10 cellular contexts compared by ENCODE assay signal in genomic region chr14:89384023-89384422, GRCh38. TPM values are rescaled to one million over a fixed set of nuclear protein-coding genes. Genes with fewer than 3 reads are reported as not detected.
DNase-seq lines count a peak whose midpoint lies in the region; ATAC-seq, FAIRE-seq and TF ChIP-seq lines count a peak whose summit lies in the region.
"Had no signal": no experiment of that assay in that cellular context is flagged by ENCODE, and none has a peak within 500 bp of the region (broad histone marks: within the 10 kb centered on the region; RNA-seq: fewer than 3 reads in every experiment).

No MANE protein-coding gene starts in this region.

- H3K4me3 Mint-ChIP-seq in activated naive CD8-positive, alpha-beta T cell treated with anti-CD3 and anti-CD28 coated beads, Interleukin-2, amount 50 U/mL, for 24 hours, result no peak overlapping the region
- H3K4me3 Mint-ChIP-seq: activated naive CD4-positive, alpha-beta T cell treated with anti-CD3 and anti-CD28 coated beads, Interleukin-2, amount 10 ng/mL, durations not matched to agents 7 days and 5 days; nephron had no signal

- H3K9me3 Mint-ChIP-seq in activated naive CD8-positive, alpha-beta T cell treated with anti-CD3 and anti-CD28 coated beads, Interleukin-2, amount 50 U/mL, for 24 hours, result peaks cover 5% of the 10 kb centered on the region

- H3K4me1 Mint-ChIP-seq in activated naive CD8-positive, alpha-beta T cell treated with anti-CD3 and anti-CD28 coated beads, Interleukin-2, amount 50 U/mL, for 24 hours, result peaks cover 58% of the 10 kb centered on the region
- H3K4me1 Mint-ChIP-seq: activated naive CD4-positive, alpha-beta T cell treated with anti-CD3 and anti-CD28 coated beads, Interleukin-2, amount 10 ng/mL, durations not matched to agents 7 days and 5 days had no signal

- H3K27me3 Mint-ChIP-seq in activated naive CD8-positive, alpha-beta T cell treated with anti-CD3 and anti-CD28 coated beads, Interleukin-2, amount 50 U/mL, for 24 hours, result no peaks in the 10 kb centered on the region
- H3K27me3 Mint-ChIP-seq: activated naive CD4-positive, alpha-beta T cell treated with anti-CD3 and anti-CD28 coated beads, Interleukin-2, amount 10 ng/mL, durations not matched to agents 7 days and 5 days had no signal

- no peak for TF ChIP-seq POLR2A in GM12891 (IDR thresholded peaks at IDR 0.05; ENCODE audit: low read depth, low read length)

- H3K36me3 Mint-ChIP-seq in activated naive CD8-positive, alpha-beta T cell treated with anti-CD3 and anti-CD28 coated beads, Interleukin-2, amount 50 U/mL, for 24 hours (ENCODE audit: low read depth), result peaks cover 44% of the 10 kb centered on the region

- ATAC-seq in GM19463 (IDR thresholded peaks at IDR 0.05; ENCODE audit: unreplicated experiment), result peak; percentile 84
- peak; percentile 92 for ATAC-seq in HG03097 (IDR thresholded peaks at IDR 0.05; ENCODE audit: low FRiP score, unreplicated experiment)
- peak; percentile 46 for ATAC-seq in activated naive CD8-positive, alpha-beta T cell treated with anti-CD3 and anti-CD28 coated beads, Interleukin-2, amount 50 U/mL, for 24 hours

- DNase-seq in GM12891 (ENCODE audit: insufficient read length, low spot score) (peak; percentile 28), cerebellar nuclear complex (lab: John Stamatoyannopoulos, UW) (no peak), COLO829 (ENCODE audit: low spot score) (no peak), glomerular visceral epithelial cell (ENCODE audit: extremely low spot score) (no peak)
- DNase-seq in activated naive CD8-positive, alpha-beta T cell treated with anti-CD3 and anti-CD28 coated beads, Interleukin-2, amount 50 U/mL, for 24 hours, result peak; percentile 30
- DNase-seq in stimulated activated CD4-positive, alpha-beta T cell treated with anti-CD3 and anti-CD28 coated beads, Interleukin-4, amount 100 ng/mL, for 4 hours, result no peak
- DNase-seq: activated naive CD4-positive, alpha-beta T cell treated with anti-CD3 and anti-CD28 coated beads, Interleukin-2, amount 10 ng/mL, durations not matched to agents 7 days and 5 days had no signal

- FAIRE-seq in GM12891 (lab: Jason Lieb, UNC), result peak; percentile 80

- no peak overlapping the region for H3K27ac Mint-ChIP-seq in activated naive CD8-positive, alpha-beta T cell treated with anti-CD3 and anti-CD28 coated beads, Interleukin-2, amount 50 U/mL, for 24 hours
- H3K27ac Mint-ChIP-seq: activated naive CD4-positive, alpha-beta T cell treated with anti-CD3 and anti-CD28 coated beads, Interleukin-2, amount 10 ng/mL, durations not matched to agents 7 days and 5 days; nephron had no signal

TF ChIP-seq in GM12891, 5 proteins besides CTCF, POLR2A, EP300 and RAD21:
- TF ChIP-seq SPI1 (IDR thresholded peaks at IDR 0.05; ENCODE audit: low read depth, low read length), result no peak
- TF ChIP-seq POU2F2 (IDR thresholded peaks at IDR 0.05; ENCODE audit: low read depth, low read length), result no peak
- TF ChIP-seq POLR2AphosphoS5 (IDR thresholded peaks at IDR 0.05; ENCODE audit: low read depth, low read length), result no peak
- no peak for TF ChIP-seq TAF1 (IDR thresholded peaks at IDR 0.05; ENCODE audit: low read depth, low read length)
- TF ChIP-seq PAX5 (IDR thresholded peaks at IDR 0.05; ENCODE audit: insufficient read depth, low read length, severe bottlenecking), result peak; percentile 58
TF ChIP-seq in GM12891: peak in this region for 1.

RNA-seq across cellular contexts. Expression of gene FOXN3, which starts 33.0 kb away (rescaled TPM):
- polyA plus RNA-seq in GM12891 (2012; ENCODE audit: low read depth, missing spikeins), result 15.4 TPM

Comparison
In these comparisons a context has a peak if more than half of its experiments do, and no peak if none do; other contexts are left out.
1. DNase-seq: peak in GM12891 (single experiment) and activated naive CD8-positive, alpha-beta T cell treated with anti-CD3 and anti-CD28 coated beads, Interleukin-2, amount 50 U/mL, for 24 hours (single experiment); none in cerebellar nuclear complex (0 of 2), COLO829 (single experiment), glomerular visceral epithelial cell (single experiment) and stimulated activated CD4-positive, alpha-beta T cell treated with anti-CD3 and anti-CD28 coated beads, Interleukin-4, amount 100 ng/mL, for 4 hours (0 of 2).
2. Peak in every context shown above with its lines, with median percentiles within 50 percentile points of each other: ATAC-seq.